ENCODE assay signal across 32 cellular contexts in genomic region chr10:107059058-107059457, GRCh38.
"Had no signal": no experiment of that assay in that cellular context is flagged by ENCODE, and none has a peak within 500 bp of the region (broad histone marks: within the 10 kb centered on the region; RNA-seq: fewer than 3 reads in every experiment).

No MANE protein-coding gene starts in this region.

- H3K4me3 ChIP-seq: SJCRH30, SK-N-MC had no signal

- H3K9me3 ChIP-seq: SJCRH30 had no signal

- H3K4me3 Mint-ChIP-seq: activated CD4-positive, alpha-beta memory T cell treated with anti-CD3 and anti-CD28 coated beads, Interleukin-2, amount 10 ng/mL, durations not matched to agents 7 days and 5 days; activated CD8-positive, alpha-beta memory T cell treated with anti-CD3 and anti-CD28 coated beads, Interleukin-2, amount 10 ng/mL, durations not matched to agents 7 days and 5 days; activated naive CD4-positive, alpha-beta T cell treated with anti-CD3 and anti-CD28 coated beads, Interleukin-2, amount 10 ng/mL, durations not matched to agents 7 days and 5 days; activated naive CD8-positive, alpha-beta T cell; activated naive CD8-positive, alpha-beta T cell treated with anti-CD3 and anti-CD28 coated beads, Interleukin-2, amount 50 U/mL, for 24 hours had no signal

- H3K9me3 Mint-ChIP-seq: activated CD4-positive, alpha-beta memory T cell treated with anti-CD3 and anti-CD28 coated beads, Interleukin-2, amount 10 ng/mL, durations not matched to agents 7 days and 5 days had no signal

- H3K4me1 Mint-ChIP-seq: activated CD4-positive, alpha-beta memory T cell treated with anti-CD3 and anti-CD28 coated beads, Interleukin-2, amount 10 ng/mL, durations not matched to agents 7 days and 5 days; activated CD8-positive, alpha-beta memory T cell treated with anti-CD3 and anti-CD28 coated beads, Interleukin-2, amount 10 ng/mL, durations not matched to agents 7 days and 5 days; activated naive CD4-positive, alpha-beta T cell treated with anti-CD3 and anti-CD28 coated beads, Interleukin-2, amount 10 ng/mL, durations not matched to agents 7 days and 5 days; activated naive CD8-positive, alpha-beta T cell treated with anti-CD3 and anti-CD28 coated beads, Interleukin-2, amount 50 U/mL, for 24 hours had no signal

- H3K27ac Mint-ChIP-seq: activated CD4-positive, alpha-beta memory T cell treated with anti-CD3 and anti-CD28 coated beads, Interleukin-2, amount 10 ng/mL, durations not matched to agents 7 days and 5 days; activated CD8-positive, alpha-beta memory T cell treated with anti-CD3 and anti-CD28 coated beads, Interleukin-2, amount 10 ng/mL, durations not matched to agents 7 days and 5 days; activated naive CD4-positive, alpha-beta T cell treated with anti-CD3 and anti-CD28 coated beads, Interleukin-2, amount 10 ng/mL, durations not matched to agents 7 days and 5 days; activated naive CD8-positive, alpha-beta T cell; activated naive CD8-positive, alpha-beta T cell treated with anti-CD3 and anti-CD28 coated beads, Interleukin-2, amount 50 U/mL, for 24 hours had no signal

- H3K27me3 Mint-ChIP-seq: activated CD4-positive, alpha-beta memory T cell treated with anti-CD3 and anti-CD28 coated beads, Interleukin-2, amount 10 ng/mL, durations not matched to agents 7 days and 5 days; activated CD8-positive, alpha-beta memory T cell treated with anti-CD3 and anti-CD28 coated beads, Interleukin-2, amount 10 ng/mL, durations not matched to agents 7 days and 5 days; activated naive CD4-positive, alpha-beta T cell treated with anti-CD3 and anti-CD28 coated beads, Interleukin-2, amount 10 ng/mL, durations not matched to agents 7 days and 5 days; activated naive CD8-positive, alpha-beta T cell; activated naive CD8-positive, alpha-beta T cell treated with anti-CD3 and anti-CD28 coated beads, Interleukin-2, amount 50 U/mL, for 24 hours had no signal

- H3K36me3 Mint-ChIP-seq: activated CD8-positive, alpha-beta memory T cell treated with anti-CD3 and anti-CD28 coated beads, Interleukin-2, amount 10 ng/mL, durations not matched to agents 7 days and 5 days; activated naive CD4-positive, alpha-beta T cell treated with anti-CD3 and anti-CD28 coated beads, Interleukin-2, amount 10 ng/mL, durations not matched to agents 7 days and 5 days; activated naive CD8-positive, alpha-beta T cell had no signal

- H3K36me3 ChIP-seq: SJCRH30, WERI-Rb-1 had no signal

- H3K4me1 ChIP-seq: SJCRH30 had no signal

- H3K27ac ChIP-seq: SJCRH30, SK-N-MC, WERI-Rb-1 had no signal

- ATAC-seq: activated CD8-positive, alpha-beta memory T cell treated with anti-CD3 and anti-CD28 coated beads, Interleukin-2, amount 10 ng/mL, durations not matched to agents 7 days and 5 days; activated naive CD8-positive, alpha-beta T cell treated with anti-CD3 and anti-CD28 coated beads, Interleukin-2, amount 50 U/mL, for 24 hours; Panc1 had no signal

- H3K27me3 ChIP-seq: SJCRH30 had no signal

- DNase-seq: activated CD4-positive, alpha-beta memory T cell treated with anti-CD3 and anti-CD28 coated beads, Interleukin-2, amount 10 ng/mL, durations not matched to agents 7 days and 5 days; activated CD4-positive, alpha-beta T cell treated with anti-CD3 and anti-CD28 coated beads for 1 hour; activated CD4-positive, alpha-beta T cell treated with anti-CD3 and anti-CD28 coated beads for 48 hours; activated CD4-positive, CD25-positive, alpha-beta regulatory T cell; activated CD8-positive, alpha-beta memory T cell treated with anti-CD3 and anti-CD28 coated beads for 24 hours; activated CD8-positive, alpha-beta memory T cell treated with anti-CD3 and anti-CD28 coated beads, Interleukin-2, amount 10 ng/mL, durations not matched to agents 7 days and 5 days; activated CD8-positive, alpha-beta memory T cell treated with anti-CD3 and anti-CD28 coated beads, Interleukin-2, amount 50 U/mL, for 48 hours; activated effector memory CD4-positive, alpha-beta T cell treated with Interleukin-2 at 50 U/mL for 16 hours; activated naive CD4-positive, alpha-beta T cell treated with anti-CD3 and anti-CD28 coated beads, Interleukin-2, amount 10 ng/mL, durations not matched to agents 7 days and 5 days; activated naive CD8-positive, alpha-beta T cell treated with anti-CD3 and anti-CD28 coated beads, Interleukin-2, amount 50 U/mL, for 24 hours; activated T-cell treated with anti-CD3 and anti-CD28 coated beads, Interleukin-2, amount 50 U/mL, for 48 hours; amniotic stem cell; aorta; KG1; NCI-H1092 treated with DMSO at 0.1 percent for 48 hours; NCI-H1417; NCI-H146; NCI-H187; NCI-H2029 treated with DMSO at 0.1 percent for 48 hours; NCI-H2171 treated with DMSO at 0.1 percent for 48 hours; NCI-H2227 treated with DMSO at 0.1 percent for 48 hours; NCI-H446; NCI-H510A treated with DMSO at 0.1 percent for 48 hours; NCI-H526 treated with DMSO at 0.1 percent for 48 hours; NCI-H82; SHP77; SJCRH30; T1000; WERI-Rb-1 had no signal
